ENCODE assay signal across 32 cellular contexts in genomic region chr17:33487187-33487586, GRCh38.
"Had no signal": no experiment of that assay in that cellular context is flagged by ENCODE, and none has a peak within 500 bp of the region (broad histone marks: within the 10 kb centered on the region; RNA-seq: fewer than 3 reads in every experiment).

No MANE protein-coding gene starts in this region.

- H3K4me1 ChIP-seq: adrenal gland, ascending aorta, body of pancreas, breast epithelium had no signal

- H3K9me3 ChIP-seq: adrenal gland, ascending aorta, body of pancreas, breast epithelium had no signal

- ATAC-seq: activated naive CD4-positive, alpha-beta T cell treated with anti-CD3 and anti-CD28 coated beads, Interleukin-2, amount 50 U/mL, for 72 hours; activated T-cell treated with anti-CD3 and anti-CD28 coated beads, Interleukin-2, amount 50 U/mL, for 4 hours; activated T-cell treated with anti-CD3 and anti-CD28 coated beads, Interleukin-2, amount 50 U/mL, for 72 hours; activated T-helper 17 cell treated with anti-CD3 and anti-CD28 coated beads, Interleukin-2, amount 50 U/mL, for 72 hours; body of pancreas had no signal

- DNase-seq: activated effector memory CD4-positive, alpha-beta T cell treated with anti-CD3 and anti-CD28 coated beads, Interleukin-2, amount 50 U/mL, for 16 hours; activated effector memory CD4-positive, alpha-beta T cell treated with Interleukin-2 at 50 U/mL for 16 hours; activated gamma-delta T cell; activated gamma-delta T cell treated with Interleukin-2 at 50 U/mL for 16 hours; activated naive CD4-positive, alpha-beta T cell; activated naive CD4-positive, alpha-beta T cell treated with anti-CD3 and anti-CD28 coated beads for 36 hours; activated naive CD4-positive, alpha-beta T cell treated with anti-CD3 and anti-CD28 coated beads, Interleukin-2, amount 10 ng/mL, durations not matched to agents 7 days and 5 days; activated naive CD4-positive, alpha-beta T cell treated with anti-CD3 and anti-CD28 coated beads, Interleukin-2, amount 50 U/mL, for 16 hours; activated naive CD4-positive, alpha-beta T cell treated with Interleukin-2 at 50 U/mL for 16 hours; activated naive CD8-positive, alpha-beta T cell treated with anti-CD3 and anti-CD28 coated beads for 36 hours; activated naive CD8-positive, alpha-beta T cell treated with anti-CD3 and anti-CD28 coated beads, Interleukin-2, amount 10 ng/mL, durations not matched to agents 7 days and 5 days; activated naive CD8-positive, alpha-beta T cell treated with anti-CD3 and anti-CD28 coated beads, Interleukin-2, amount 50 U/mL, for 24 hours; activated T-cell treated with anti-CD3 and anti-CD28 coated beads, Interleukin-2, amount 50 U/mL, for 24 hours; activated T-cell treated with anti-CD3 and anti-CD28 coated beads, Interleukin-2, amount 50 U/mL, for 4 hours; activated T-cell treated with anti-CD3 and anti-CD28 coated beads, Interleukin-2, amount 50 U/mL, for 48 hours; activated T-cell treated with anti-CD3 and anti-CD28 coated beads, Interleukin-2, amount 50 U/mL, for 72 hours; adrenal gland; amniotic stem cell; amygdala; anterior cingulate cortex; aorta; body of pancreas; brain microvascular endothelial cell; caudate nucleus; central memory CD4-positive, alpha-beta T cell; cerebellar nuclear complex had no signal

- FAIRE-seq: astrocyte had no signal

- H3K27ac ChIP-seq: adrenal gland, ascending aorta, body of pancreas, brain microvascular endothelial cell, breast epithelium, cardiac muscle cell had no signal

- H3K27me3 ChIP-seq: adrenal gland, ascending aorta, body of pancreas, brain microvascular endothelial cell, breast epithelium, cardiac muscle cell had no signal

- H3K4me3 ChIP-seq: adrenal gland, ascending aorta, body of pancreas, breast epithelium, cardiac muscle cell had no signal

- H3K36me3 ChIP-seq: adrenal gland, ascending aorta, brain microvascular endothelial cell, breast epithelium, cardiac muscle cell had no signal
